10 cellular contexts compared by ENCODE assay signal in the genomic region with DNA sequence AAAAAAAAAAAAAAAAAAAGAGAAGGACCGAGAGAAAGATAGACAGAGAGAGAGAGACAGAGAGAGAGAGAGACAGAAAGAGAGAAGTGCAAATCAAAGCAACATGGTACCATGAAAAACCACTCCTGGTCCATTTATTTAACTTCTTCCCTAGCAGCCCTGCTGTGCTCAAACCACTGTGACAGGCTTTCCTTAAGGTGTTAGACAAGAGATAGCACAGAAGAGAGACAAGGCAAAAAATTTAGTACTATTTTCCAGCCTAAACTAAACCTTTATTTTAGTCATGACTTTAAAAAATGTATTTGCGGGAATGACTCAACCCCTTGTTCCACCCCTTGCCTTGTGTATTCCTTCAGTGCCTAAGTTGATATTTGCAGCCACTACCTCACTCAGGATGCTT. TPM values are rescaled to one million over a fixed set of nuclear protein-coding genes. Genes with fewer than 3 reads are reported as not detected.
DNase-seq lines count a peak whose midpoint lies in the region; ATAC-seq and TF ChIP-seq lines count a peak whose summit lies in the region.
"Had no signal": no experiment of that assay in that cellular context is flagged by ENCODE, and none has a peak within 500 bp of the region (broad histone marks: within the 10 kb centered on the region; RNA-seq: fewer than 3 reads in every experiment).

No MANE protein-coding gene starts in this region.

- ATAC-seq in CD8-positive, alpha-beta T cell, result peak; percentile 4
- ATAC-seq in naive thymus-derived CD8-positive, alpha-beta T cell, result peak in 1 of 2 donors; percentile 8
- no peak for ATAC-seq in left cardiac atrium

- H3K27me3 ChIP-seq in CD8-positive, alpha-beta T cell (ENCODE audit: insufficient read depth, low read length), result no peaks in the 10 kb centered on the region
- H3K27me3 ChIP-seq in HUES48 (ENCODE audit: control insufficient read depth, insufficient read depth, low read length), result no peaks in the 10 kb centered on the region
- H3K27me3 ChIP-seq: MG63, ovary had no signal

- H3K27me3 Mint-ChIP-seq in CD8-positive, alpha-beta T cell (ENCODE audit: low read depth), result no peaks in the 10 kb centered on the region
- no peaks in the 10 kb centered on the region for H3K27me3 Mint-ChIP-seq in activated naive CD8-positive, alpha-beta T cell
- no peaks in the 10 kb centered on the region for H3K27me3 Mint-ChIP-seq in naive thymus-derived CD8-positive, alpha-beta T cell
- H3K27me3 Mint-ChIP-seq in HFFc6 (ENCODE audit: insufficient read depth), result peaks cover 17% of the 10 kb centered on the region

- H3K4me3 Mint-ChIP-seq in CD8-positive, alpha-beta T cell, result peak overlapping the region; percentile 97
- peak overlapping the region; percentile 97 for H3K4me3 Mint-ChIP-seq in activated naive CD8-positive, alpha-beta T cell
- H3K4me3 Mint-ChIP-seq in naive thymus-derived CD8-positive, alpha-beta T cell, result peak overlapping the region; percentile 81 to 99 (median 98)
- H3K4me3 Mint-ChIP-seq in HFFc6, result no peak overlapping the region

- no peaks in the 10 kb centered on the region for H3K9me3 ChIP-seq in CD8-positive, alpha-beta T cell (ENCODE audit: low read length)
- no peaks in the 10 kb centered on the region for H3K9me3 ChIP-seq in HUES48 (ENCODE audit: control insufficient read depth, insufficient read depth, low read length)
- H3K9me3 ChIP-seq: MG63, ovary had no signal

- peaks cover 61% of the 10 kb centered on the region for H3K4me1 Mint-ChIP-seq in CD8-positive, alpha-beta T cell (ENCODE audit: low read depth)
- peaks cover 93% of the 10 kb centered on the region for H3K4me1 Mint-ChIP-seq in activated naive CD8-positive, alpha-beta T cell (ENCODE audit: low read depth)
- peaks cover 37 to 68% (median 58%) of the 10 kb centered on the region in 4 donors for H3K4me1 Mint-ChIP-seq in naive thymus-derived CD8-positive, alpha-beta T cell
- peaks cover 35% of the 10 kb centered on the region for H3K4me1 Mint-ChIP-seq in HFFc6 (ENCODE audit: low read depth)

- DNase-seq in CD8-positive, alpha-beta T cell, result no peak
- DNase-seq in naive thymus-derived CD8-positive, alpha-beta T cell, result no peak
- DNase-seq in left cardiac atrium, result no peak
- no peak for DNase-seq in HFFc6
- no peak for DNase-seq in NCI-H226
- no peak for DNase-seq in GM20000 (ENCODE audit: low spot score)
- DNase-seq: MG63, ovary had no signal

- peak overlapping the region; percentile 68 for H3K4me3 ChIP-seq in CD8-positive, alpha-beta T cell (ENCODE audit: low read depth, low read length)
- peak overlapping the region; percentile 29 for H3K4me3 ChIP-seq in HUES48 (ENCODE audit: low read depth, low read length)
- H3K4me3 ChIP-seq: MG63, ovary had no signal

- H3K4me1 ChIP-seq in CD8-positive, alpha-beta T cell (ENCODE audit: insufficient read depth, low read length), result peaks cover 50% of the 10 kb centered on the region
- H3K4me1 ChIP-seq in HUES48 (ENCODE audit: control insufficient read depth, insufficient read depth, low read length), result peaks cover 47% of the 10 kb centered on the region

- CTCF ChIA-PET in CD8-positive, alpha-beta T cell (lab: Charles Lee), result interaction anchor here (0.8 to 10.6 kb wide), 23 partner anchors 10 to 136 kb away, joined by 3 to 320 read pairs (median 17); no protein-coding TSS in a partner anchor

- H3K27ac ChIP-seq in CD8-positive, alpha-beta T cell (ENCODE audit: low read depth, low read length), result peak overlapping the region; percentile 80
- H3K27ac ChIP-seq in HUES48 (ENCODE audit: low read depth, low read length), result peak overlapping the region; percentile 23
- H3K27ac ChIP-seq: ovary had no signal

- intact Hi-C loops in CD8-positive, alpha-beta T cell (cut with DNase I, micrococcal nuclease), result loop anchor here (1.0 to 10.0 kb wide), 3 partner anchors 57 to 211 kb away; no protein-coding TSS in a partner anchor
- intact Hi-C loops in left cardiac atrium (cut with DNase I), result no loop called here

- no peak for TF ChIP-seq CTCF in CD8-positive, alpha-beta T cell (IDR thresholded peaks at IDR 0.05)
- TF ChIP-seq CTCF in HFFc6 (IDR thresholded peaks at IDR 0.05) (no peak), GM20000 (IDR thresholded peaks at IDR 0.05; ENCODE audit: extremely low read depth, missing control alignments) (no peak)

- peaks cover 11% of the 10 kb centered on the region for H3K36me3 ChIP-seq in CD8-positive, alpha-beta T cell (ENCODE audit: insufficient read depth, low read length)
- H3K36me3 ChIP-seq in HUES48 (ENCODE audit: control insufficient read depth, insufficient read depth, low read length), result no peaks in the 10 kb centered on the region
- H3K36me3 ChIP-seq: MG63, ovary had no signal

- peak overlapping the region; percentile 95 for H3K27ac Mint-ChIP-seq in CD8-positive, alpha-beta T cell
- peak overlapping the region; percentile 93 for H3K27ac Mint-ChIP-seq in activated naive CD8-positive, alpha-beta T cell
- H3K27ac Mint-ChIP-seq in naive thymus-derived CD8-positive, alpha-beta T cell, result peak overlapping the region; percentile 87 to 98 (median 95)
- H3K27ac Mint-ChIP-seq in HFFc6, result no peak overlapping the region

- no peak overlapping the region for H3K9ac ChIP-seq in HUES48 (ENCODE audit: low read depth, low read length)

- H3K9me3 Mint-ChIP-seq in CD8-positive, alpha-beta T cell, result no peaks in the 10 kb centered on the region
- no peaks in the 10 kb centered on the region for H3K9me3 Mint-ChIP-seq in activated naive CD8-positive, alpha-beta T cell (ENCODE audit: low read depth)
- H3K9me3 Mint-ChIP-seq in naive thymus-derived CD8-positive, alpha-beta T cell, result peaks cover 0 to 5% (median 0%) of the 10 kb centered on the region in 9 donors
- no peaks in the 10 kb centered on the region for H3K9me3 Mint-ChIP-seq in HFFc6

- peaks cover 58% of the 10 kb centered on the region for H3K36me3 Mint-ChIP-seq in CD8-positive, alpha-beta T cell
- H3K36me3 Mint-ChIP-seq in activated naive CD8-positive, alpha-beta T cell, result peaks cover 2% of the 10 kb centered on the region
- peaks cover 45 to 51% (median 50%) of the 10 kb centered on the region in 3 donors for H3K36me3 Mint-ChIP-seq in naive thymus-derived CD8-positive, alpha-beta T cell
- H3K36me3 Mint-ChIP-seq in HFFc6 (ENCODE audit: low read depth), result no peaks in the 10 kb centered on the region

- POLR2A ChIA-PET in CD8-positive, alpha-beta T cell (lab: Charles Lee), result interaction anchor here (0.7 to 15.5 kb wide), 21 partner anchors 9 to 84 kb away, joined by 3 to 404 read pairs (median 9); no protein-coding TSS in a partner anchor
- POLR2A ChIA-PET in naive thymus-derived CD8-positive, alpha-beta T cell (lab: Charles Lee), result interaction anchor here (0.6 to 18.7 kb wide), 23 partner anchors 9 to 1104 kb away, joined by 3 to 1085 read pairs (median 7); a partner anchor contains a TSS

RNA-seq across cellular contexts. Expression of a gene that starts 0.4 kb away (rescaled TPM):
- total RNA-seq in CD8-positive, alpha-beta T cell, result 10 to 100 TPM; 92.5 to 93.2 TPM
- total RNA-seq in naive thymus-derived CD8-positive, alpha-beta T cell, result 100 to 1,000 TPM; 511 to 531 TPM
- 100 to 1,000 TPM; 413 to 542 (median 468) TPM for polyA plus RNA-seq in naive thymus-derived CD8-positive, alpha-beta T cell
- 1 to 10 TPM; 4.8 to 5.4 TPM for total RNA-seq in left cardiac atrium
- 10 to 100 TPM in 4 of 6 experiments, 1 to 10 TPM in 2; 9.1 to 20.7 (median 10.2) TPM for total RNA-seq in HFFc6 (2021; fragmentation: NEBNext Ultra II Directional; extraction: Animal tissue kit (Norgen Biotek cat#: 25700))

Comparison
In these comparisons a context has a peak if more than half of its experiments do, and no peak if none do; other contexts are left out.
1. RNA of a gene that starts 0.4 kb away (total RNA-seq): 511 to 531 TPM in naive thymus-derived CD8-positive, alpha-beta T cell; 92.5 to 93.2 TPM in CD8-positive, alpha-beta T cell, 9.1 to 20.7 TPM in HFFc6 and 4.8 to 5.4 TPM in left cardiac atrium; every median in the first group is over 4 times any median in the second.
2. intact Hi-C loops: an anchor here in CD8-positive, alpha-beta T cell (1.0 to 10.0 kb wide); none called in left cardiac atrium.